In the genomic region with DNA sequence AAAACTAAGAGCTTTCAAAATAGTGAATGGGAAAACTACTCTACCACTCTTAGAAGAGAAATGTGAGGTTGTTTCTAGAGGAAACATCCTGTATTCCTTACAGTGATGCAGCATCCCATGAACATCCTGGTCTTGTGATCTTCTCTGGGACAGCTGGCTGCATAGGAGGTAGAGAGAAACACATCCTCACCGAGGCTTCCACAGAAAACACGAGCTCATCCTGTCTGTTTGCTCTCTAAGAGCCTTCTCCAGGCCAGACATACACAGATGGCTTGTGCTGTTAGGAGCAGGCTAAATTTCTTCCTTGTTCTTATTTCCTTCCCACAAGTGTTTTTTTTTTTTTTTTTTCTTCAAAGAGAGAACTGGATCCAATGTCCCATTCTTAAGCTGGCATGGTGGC, we compare ENCODE assay signal across 31 cellular contexts. TPM values are rescaled to one million over a fixed set of nuclear protein-coding genes. Genes with fewer than 3 reads are reported as not detected.
A peak's percentile ranks its signal among the peaks of the same experiment; 100 is the strongest.
DNase-seq lines count a peak whose midpoint lies in the region; ATAC-seq, FAIRE-seq and TF ChIP-seq lines count a peak whose summit lies in the region.
"Had no signal": no experiment of that assay in that cellular context is flagged by ENCODE, and none has a peak within 500 bp of the region (broad histone marks: within the 10 kb centered on the region; RNA-seq: fewer than 3 reads in every experiment).

No MANE protein-coding gene starts in this region.

- no peak for TF ChIP-seq POLR2A in IMR-90 (IDR thresholded peaks at IDR 0.05; ENCODE audit: low read depth, low read length)
- no peak for TF ChIP-seq POLR2A in H1 (IDR thresholded peaks at IDR 0.05; ENCODE audit: control extremely low read depth in 1 of 2, low read depth in 2 of 2, low read length in 2 of 2)
- no peak for TF ChIP-seq POLR2A in suprapubic skin (IDR thresholded peaks at IDR 0.05)

- H2AK5ac ChIP-seq in IMR-90 (ENCODE audit: low read depth, low read length): no peak overlapping the region
- H2AK5ac ChIP-seq in H1 (ENCODE audit: low read depth, low read length): no peak overlapping the region

- peak overlapping the region; percentile 50; the same call in 1 of the 3 replicates for H2BK15ac ChIP-seq in IMR-90 (ENCODE audit: low read depth, low read length)
- 0 out of 2 replicates have a peak overlapping the region, but pooled peaks have one; percentile 0 for H2BK15ac ChIP-seq in H1 (ENCODE audit: low read length)

- peak overlapping the region; percentile 75 for H2AFZ ChIP-seq in IMR-90 (replicated peaks; ENCODE audit: low read length, poor library complexity)
- no peak overlapping the region for H2AFZ ChIP-seq in H1 (ENCODE audit: low read length)
- H2AFZ ChIP-seq in MM.1S (ENCODE audit: low read length): no peak overlapping the region

- no peak overlapping the region for H3K4me3 Mint-ChIP-seq in nephron progenitor cell
- H3K4me3 Mint-ChIP-seq: activated T-helper 1 cell treated with anti-CD3 and anti-CD28 coated beads, Interleukin-12 subunit alpha, Interleukin-12 subunit beta, Interleukin-2, Interleukin-4 antibody, amounts not matched to agents 30 ng/mL and 10 ng/mL and 1 ng/mL, durations not matched to agents 14 hours and 24 hours and 36 hours; CD14-positive monocyte had no signal

- H3K4me1 ChIP-seq in IMR-90 (ENCODE audit: control insufficient read depth, insufficient read depth, low read length): peaks cover 15% of the 10 kb centered on the region
- H3K4me1 ChIP-seq in H1 (replicated peaks in 1 of 4; ENCODE audit: control insufficient read depth in 3 of 4, insufficient read depth in 4 of 4, low read length in 3 of 4): peaks cover 2 to 18% (median 13%) of the 10 kb centered on the region in 4 experiments; a peak in 6 of 7 replicates
- H3K4me1 ChIP-seq in MM.1S (ENCODE audit: low read length): no peaks in the 10 kb centered on the region
- H3K4me1 ChIP-seq in suprapubic skin: peaks cover 7% of the 10 kb centered on the region
- H3K4me1 ChIP-seq: breast epithelium, colonic mucosa, foreskin keratinocyte, Peyer's patch had no signal

- TF ChIP-seq RAD21 in IMR-90 (IDR thresholded peaks at IDR 0.05; ENCODE audit: low read length): no peak
- no peak for TF ChIP-seq RAD21 in H1 (IDR thresholded peaks at IDR 0.05 in 1 of 2, conservative IDR thresholded peaks at IDR 0.05 in 1 of 2; ENCODE audit: low read depth in 2 of 2, low read length in 2 of 2)

- no CpG with 5 or more reads among the region's 2 CpGs for WGBS in IMR-90 (ENCODE audit: extremely low coverage in 2 of 2, insufficient read length in 1 of 2), 2 experiments
- 92% methylated on average over 2 of the region's 2 CpGs; no CpG with 5 or more reads in 1 of the 2 experiments for WGBS in H1 (ENCODE audit: extremely low coverage in 1 of 2, insufficient coverage in 1 of 2, insufficient read length in 1 of 2, insufficient replicate concordance in 2 of 2, low coverage in 1 of 2, low lambda C conversion rate in 2 of 2, missing lambda C conversion rate in 1 of 2), 2 experiments
- WGBS in suprapubic skin: 62% methylated on average over 2 of the region's 2 CpGs

- peaks cover 3% of the 10 kb centered on the region; the same call in 1 of the 2 replicates for H3K9me1 ChIP-seq in IMR-90 (ENCODE audit: insufficient read depth, low read length)

- H4K91ac ChIP-seq in IMR-90 (ENCODE audit: insufficient read depth, low read depth, low read length) (no peak overlapping the region), H1 (replicated peaks; ENCODE audit: insufficient read length, low read length) (no peak overlapping the region)

- peak overlapping the region; percentile 31 for H2AK9ac ChIP-seq in IMR-90 (replicated peaks; ENCODE audit: low read depth, low read length, poor library complexity)

- H2BK12ac ChIP-seq in H1 (ENCODE audit: low read depth, low read length): no peak overlapping the region

- no peaks in the 10 kb centered on the region for H3F3A ChIP-seq in MM.1S (ENCODE audit: insufficient read depth, low read length)

- peak overlapping the region; percentile 24 for H3K27ac ChIP-seq in AG04450 (ENCODE audit: low read depth, low read length)
- H3K27ac ChIP-seq in IMR-90 (ENCODE audit: insufficient read depth, low read length): no peak overlapping the region
- no peak overlapping the region for H3K27ac ChIP-seq in H1 (ENCODE audit: low read depth, low read length)
- no peak overlapping the region for H3K27ac ChIP-seq in MM.1S (ENCODE audit: low read length)
- H3K27ac ChIP-seq in suprapubic skin: no peak overlapping the region
- H3K27ac ChIP-seq: colonic mucosa, foreskin keratinocyte, Peyer's patch, SJCRH30 had no signal

- ATAC-seq in IMR-90 (ENCODE audit: low read depth) (peak; percentile 31; the same call in 1 of the 2 replicates), GM18502 (IDR thresholded peaks at IDR 0.05; ENCODE audit: poor library complexity, unreplicated experiment) (no peak)
- ATAC-seq: activated CD4-positive, CD25-positive, alpha-beta regulatory T cell treated with anti-CD3 and anti-CD28 coated beads, Interleukin-2, amount 50 U/mL, for 24 hours; foreskin keratinocyte; K562; left colon had no signal

- H3K79me2 ChIP-seq in H1 (ENCODE audit: control insufficient read depth in 1 of 2, insufficient read depth in 2 of 2, low read length in 2 of 2) (no peaks in the 10 kb centered on the region), MM.1S (ENCODE audit: low read length) (no peaks in the 10 kb centered on the region)

- BruUV-seq in IMR-90 (replicated peaks; lab: Mats Ljungman, UMichigan): no TSS peak

- peak overlapping the region; percentile 89 for H3K27ac Mint-ChIP-seq in nephron progenitor cell
- H3K27ac Mint-ChIP-seq: activated T-helper 1 cell treated with anti-CD3 and anti-CD28 coated beads, Interleukin-12 subunit alpha, Interleukin-12 subunit beta, Interleukin-2, Interleukin-4 antibody, amounts not matched to agents 30 ng/mL and 10 ng/mL and 1 ng/mL, durations not matched to agents 14 hours and 24 hours and 36 hours; CD14-positive monocyte had no signal

- no peak for FAIRE-seq in H1 (lab: Jason Lieb, UNC)
- FAIRE-seq: GM12892, K562 had no signal

- intact Hi-C loops in IMR-90 (cut with micrococcal nuclease): no loop called here

- H3K56ac ChIP-seq in IMR-90 (ENCODE audit: extremely low read depth, insufficient read depth, low read length) (no peak overlapping the region), H1 (replicated peaks; ENCODE audit: insufficient read length, low read depth, low read length) (no peak overlapping the region)

- no peak for TF ChIP-seq EP300 in H1 (IDR thresholded peaks at IDR 0.05; ENCODE audit: borderline replicate concordance in 1 of 2, low read depth in 2 of 2, low read length in 2 of 2)
- TF ChIP-seq EP300 in suprapubic skin (IDR thresholded peaks at IDR 0.05): no peak

- no peaks in the 10 kb centered on the region for H3K9me3 ChIP-seq in AG04450 (ENCODE audit: control insufficient read depth, insufficient read depth, low read length)
- H3K9me3 ChIP-seq in IMR-90 (ENCODE audit: control insufficient read depth, insufficient read depth, low read length): no peaks in the 10 kb centered on the region
- no peaks in the 10 kb centered on the region for H3K9me3 ChIP-seq in H1 (ENCODE audit: insufficient read depth in 2 of 2, low read depth in 1 of 2, low read length in 1 of 2)
- H3K9me3 ChIP-seq in MM.1S (replicated peaks; ENCODE audit: insufficient read depth, low read length): no peaks in the 10 kb centered on the region
- no peaks in the 10 kb centered on the region for H3K9me3 ChIP-seq in suprapubic skin
- H3K9me3 ChIP-seq: breast epithelium, colonic mucosa, Peyer's patch, SJCRH30 had no signal

- no peaks in the 10 kb centered on the region for H3K9me2 ChIP-seq in MM.1S (replicated peaks; ENCODE audit: insufficient read depth, low read length)

- H3K27me3 Mint-ChIP-seq in nephron progenitor cell (ENCODE audit: low read depth, poor library complexity): peaks cover 2% of the 10 kb centered on the region

- H3K4me2 ChIP-seq in IMR-90 (ENCODE audit: low read depth, low read length) (no peak overlapping the region), H1 (ENCODE audit: insufficient read depth in 1 of 2, low read depth in 2 of 2, low read length in 2 of 2) (no peak overlapping the region), MM.1S (ENCODE audit: low read depth, low read length) (no peak overlapping the region)

- DNase-seq in AG04450 (ENCODE audit: low read depth, low spot score): no peak
- peak; percentile 67 for DNase-seq in IMR-90
- DNase-seq in H1 (ENCODE audit: low read depth in 1 of 2, low spot score in 2 of 2): no peak
- DNase-seq in nephron progenitor cell: no peak
- no peak for DNase-seq in MM.1S
- no peak for DNase-seq in suprapubic skin (ENCODE audit: low spot score in 2 of 2)
- DNase-seq: activated CD4-positive, alpha-beta T cell treated with anti-CD3 and anti-CD28 coated beads, Interleukin-2, amount 50 U/mL, for 48 hours; activated naive CD4-positive, alpha-beta T cell treated with anti-CD3 and anti-CD28 coated beads, Interleukin-2, amount 50 U/mL, for 16 hours; amygdala; colonic mucosa; effector CD8-positive, alpha-beta T cell; foreskin keratinocyte; hippocampal formation; left colon; NCI-H2107; NCI-H526; Peyer's patch; SJCRH30; stimulated activated CD4-positive, alpha-beta T cell treated with anti-CD3 and anti-CD28 coated beads, Interleukin-2, amount 100 ng/mL, for 48 hours; T-helper 1 cell had no signal

- no peak overlapping the region; the same call in 1 of the 2 replicates for H3K14ac ChIP-seq in IMR-90 (replicated peaks; ENCODE audit: low read depth, low read length)
- no peak overlapping the region for H3K14ac ChIP-seq in H1 (ENCODE audit: insufficient read length)

- no peak overlapping the region for H3K4me3 ChIP-seq in AG04450 (ENCODE audit: low read depth, low read length)
- H3K4me3 ChIP-seq in IMR-90 (ENCODE audit: insufficient read depth, low read depth, low read length): no peak overlapping the region
- H3K4me3 ChIP-seq in H1 (ENCODE audit: extremely low read depth in 1 of 4, insufficient read depth in 2 of 4, low read depth in 3 of 4, low read length in 4 of 4): no peak overlapping the region
- H3K4me3 ChIP-seq in MM.1S (ENCODE audit: low read length): no peak overlapping the region
- H3K4me3 ChIP-seq in suprapubic skin: no peak overlapping the region
- H3K4me3 ChIP-seq: breast epithelium, colonic mucosa, K562, Peyer's patch, SJCRH30 had no signal

- H3K79me1 ChIP-seq in IMR-90 (ENCODE audit: low read depth in 1 of 2, low read length in 2 of 2) (no peaks in the 10 kb centered on the region), H1 (ENCODE audit: low read depth, low read length) (no peaks in the 10 kb centered on the region)

- in situ Hi-C loops in IMR-90 (cut with MboI; ENCODE audit: low sequenced_read_pairs): no loop called here

- POLR2A ChIA-PET in AG04450 (lab: Yijun Ruan, JAX) (no interaction called here), IMR-90 (lab: Charles Lee; ENCODE audit: unreplicated experiment) (interaction anchor here (0.6 kb wide), 1 partner anchor 16 kb away, joined by 11 read pairs; no protein-coding TSS in a partner anchor), H1 (lab: Charles Lee; ENCODE audit: partially characterized antibody) (interaction anchor here (0.7 to 2.8 kb wide), 5 partner anchors 10 to 63 kb away, joined by 3 to 8 read pairs (median 3); no protein-coding TSS in a partner anchor)

- H3K18ac ChIP-seq in IMR-90 (ENCODE audit: low read depth, low read length) (no peak overlapping the region), H1 (ENCODE audit: extremely low read depth, low read length) (no peak overlapping the region)

- dilution Hi-C loops in IMR-90 (cut with HindIII; ENCODE audit: low sequenced_read_pairs, unreplicated experiment): no loop called here

- H4K5ac ChIP-seq in IMR-90 (ENCODE audit: low read depth, low read length) (no peak overlapping the region), H1 (ENCODE audit: insufficient read length, low read depth, low read length) (no peak overlapping the region)

- CTCF ChIA-PET in AG04450 (lab: Charles Lee) (interaction anchor here (0.6 to 1.3 kb wide), 3 partner anchors 159 to 215 kb away, joined by 3 to 7 read pairs (median 3); no protein-coding TSS in a partner anchor), IMR-90 (lab: Yijun Ruan, JAX) (interaction anchor here (0.5 to 1.1 kb wide), 3 partner anchors 12 to 141 kb away, joined by 3 to 4 read pairs (median 3); no protein-coding TSS in a partner anchor), H1 (lab: Charles Lee; ENCODE audit: partially characterized antibody) (interaction anchor here (0.6 to 2.0 kb wide), 11 partner anchors 8 to 176 kb away, joined by 3 to 13 read pairs (median 4); no protein-coding TSS in a partner anchor)

- H4K20me1 ChIP-seq in IMR-90 (ENCODE audit: insufficient read depth, low read length) (no peaks in the 10 kb centered on the region), H1 (replicated peaks in 1 of 2; ENCODE audit: control insufficient read depth in 1 of 2, insufficient read depth in 2 of 2, low read length in 2 of 2) (no peaks in the 10 kb centered on the region), MM.1S (ENCODE audit: insufficient read depth, low read length) (no peaks in the 10 kb centered on the region)

- H4K8ac ChIP-seq in IMR-90 (ENCODE audit: low read depth in 2 of 2, low read length in 2 of 2): peak overlapping the region in 1 of 2 experiments; percentile 47; a peak in 1 of 4 replicates
- no peak overlapping the region for H4K8ac ChIP-seq in H1 (ENCODE audit: extremely low read depth, insufficient read depth, low read length)

- H3K23ac ChIP-seq in IMR-90 (ENCODE audit: low read depth, low read length): no peak overlapping the region
- no peak overlapping the region for H3K23ac ChIP-seq in H1 (ENCODE audit: insufficient read length)

- no peaks in the 10 kb centered on the region; the same call in 1 of the 2 replicates for H3K23me2 ChIP-seq in H1 (ENCODE audit: low read depth, low read length)

- H3K4ac ChIP-seq in IMR-90 (ENCODE audit: low read depth, low read length) (no peak overlapping the region), H1 (replicated peaks; ENCODE audit: insufficient read length, low read depth, low read length) (no peak overlapping the region)

- no peaks in the 10 kb centered on the region for H3K27me3 ChIP-seq in AG04450 (ENCODE audit: control insufficient read depth, insufficient read depth, low read length)
- H3K27me3 ChIP-seq in IMR-90 (ENCODE audit: control insufficient read depth, insufficient read depth, low read length): no peaks in the 10 kb centered on the region
- no peaks in the 10 kb centered on the region for H3K27me3 ChIP-seq in H1 (replicated peaks in 1 of 4; ENCODE audit: control insufficient read depth in 3 of 4, extremely low read depth in 1 of 4, insufficient read depth in 3 of 4, low read length in 3 of 4)
- H3K27me3 ChIP-seq in MM.1S (replicated peaks; ENCODE audit: insufficient read depth, low read length): no peaks in the 10 kb centered on the region
- no peaks in the 10 kb centered on the region for H3K27me3 ChIP-seq in suprapubic skin
- H3K27me3 ChIP-seq: breast epithelium, colonic mucosa, SJCRH30 had no signal

- no peaks in the 10 kb centered on the region for H3K36me3 ChIP-seq in IMR-90 (ENCODE audit: control insufficient read depth, insufficient read depth, low read length)
- no peaks in the 10 kb centered on the region for H3K36me3 ChIP-seq in H1 (ENCODE audit: control insufficient read depth in 2 of 4, insufficient read depth in 4 of 4, low read length in 3 of 4)
- H3K36me3 ChIP-seq in MM.1S (replicated peaks; ENCODE audit: insufficient read depth, low read length): no peaks in the 10 kb centered on the region
- no peaks in the 10 kb centered on the region for H3K36me3 ChIP-seq in suprapubic skin
- H3K36me3 ChIP-seq: breast epithelium, colonic mucosa, Peyer's patch, SJCRH30 had no signal

- H2BK20ac ChIP-seq in IMR-90 (ENCODE audit: low read depth, low read length) (no peak overlapping the region), H1 (ENCODE audit: low read length) (no peak overlapping the region)

- TF ChIP-seq CTCF in AG04450 (IDR thresholded peaks at IDR 0.05; ENCODE audit: low read depth, low read length): no peak
- TF ChIP-seq CTCF in IMR-90 (conservative IDR thresholded peaks at IDR 0.05; ENCODE audit: low read depth, low read length): no peak
- TF ChIP-seq CTCF in H1 (IDR thresholded peaks at IDR 0.05; ENCODE audit: control extremely low read depth in 1 of 3, insufficient read depth in 1 of 3, low read depth in 1 of 3, low read length in 3 of 3): no peak
- no peak for TF ChIP-seq CTCF in nephron progenitor cell (IDR thresholded peaks at IDR 0.05)
- TF ChIP-seq CTCF in MM.1S (IDR thresholded peaks at IDR 0.05; ENCODE audit: low read length): no peak
- no peak for TF ChIP-seq CTCF in suprapubic skin (IDR thresholded peaks at IDR 0.05)

- H3K4me1 Mint-ChIP-seq in nephron progenitor cell: peaks cover 70% of the 10 kb centered on the region
- H3K4me1 Mint-ChIP-seq: CD14-positive monocyte had no signal

- no peaks in the 10 kb centered on the region for H3K36me3 Mint-ChIP-seq in nephron progenitor cell (ENCODE audit: low read depth)
- H3K36me3 Mint-ChIP-seq: CD14-positive monocyte had no signal

- no peak overlapping the region for H2BK5ac ChIP-seq in IMR-90 (ENCODE audit: low read depth, low read length, poor library complexity, severe bottlenecking)
- no peak overlapping the region for H2BK5ac ChIP-seq in H1 (ENCODE audit: low read depth, low read length)

- H3K9ac ChIP-seq in IMR-90 (ENCODE audit: low read depth, low read length) (no peak overlapping the region), H1 (replicated peaks in 1 of 4; ENCODE audit: extremely low read depth in 1 of 4, low read depth in 3 of 4, low read length in 3 of 4) (no peak overlapping the region), MM.1S (ENCODE audit: low read length) (no peak overlapping the region)

- H2BK120ac ChIP-seq in IMR-90 (ENCODE audit: low read depth, low read length) (no peak overlapping the region), H1 (replicated peaks; ENCODE audit: low read depth, low read length) (no peak overlapping the region)

- no peaks in the 10 kb centered on the region for H3K9me3 Mint-ChIP-seq in nephron progenitor cell
- H3K9me3 Mint-ChIP-seq: activated T-helper 1 cell treated with anti-CD3 and anti-CD28 coated beads, Interleukin-12 subunit alpha, Interleukin-12 subunit beta, Interleukin-2, Interleukin-4 antibody, amounts not matched to agents 30 ng/mL and 10 ng/mL and 1 ng/mL, durations not matched to agents 14 hours and 24 hours and 36 hours had no signal

RNA-seq across cellular contexts. Expression of a gene that starts 14.7 kb away (rescaled TPM):
- polyA plus RNA-seq in AG04450 (2011; rRNA removed) (40.6 and 42.9 TPM in 2 replicates), IMR-90 (2012; rRNA removed) (87.9 and 90.9 TPM in 2 replicates), H1 (2011; rRNA removed) (176 and 280 TPM in 2 replicates)
- polyA minus RNA-seq in AG04450 (2011; rRNA and poly(A)+ RNA removed): 58.1 and 58.4 TPM in 2 replicates
- total RNA-seq in IMR-90 (2012; rRNA removed) (62.4 and 81.1 TPM in 2 replicates), suprapubic skin (10 to 100 TPM; 13.5 to 31.3 (median 23.6) TPM)
- 34.4 and 91.8 TPM in 2 replicates for polyA plus RNA-seq in IMR-90 (2012; cell fraction: cytosol; rRNA removed)
- polyA plus RNA-seq in IMR-90 (2012; cell fraction: nucleus; rRNA removed; ENCODE audit: low replicate concordance): 21.3 and 47.0 TPM in 2 replicates
- total RNA-seq in H1 (2021; fragmentation: NEBNext Ultra II Directional; extraction: Animal tissue kit (Norgen Biotek cat#: 25700)): 246 TPM in 2 replicates
- 156 TPM for polyA plus RNA-seq in H1 (2011; cell fraction: cytosol; rRNA removed)
- polyA plus RNA-seq in H1 (2011; cell fraction: nucleus; rRNA removed): 238 TPM
- 145 to 162 TPM (median 157 TPM) in 4 replicates for polyA plus RNA-seq in H1 (2012, experiment 1 of 2)
- polyA plus RNA-seq in H1 (2012, experiment 2 of 2): 136 TPM
- polyA plus RNA-seq in H1 (2013, experiment 1 of 2): 295 TPM
- polyA plus RNA-seq in H1 (2013, experiment 2 of 2): 302 TPM
- 158 and 159 TPM in 2 replicates for polyA minus RNA-seq in H1 (2011; rRNA and poly(A)+ RNA removed)
- polyA minus RNA-seq in H1 (2011; cell fraction: cytosol; rRNA and poly(A)+ RNA removed): 315 TPM
- 207 TPM for polyA minus RNA-seq in H1 (2011; cell fraction: nucleus; rRNA and poly(A)+ RNA removed)

RNA-seq across cellular contexts. Expression of a gene that starts 54.1 kb away (rescaled TPM):
- polyA plus RNA-seq in AG04450 (2011; rRNA removed) (0.11 and 0.12 TPM in 2 replicates), IMR-90 (2012; rRNA removed) (0.04 and 0.09 TPM in 2 replicates), H1 (2011; rRNA removed) (0.02 TPM in 1 of 2 replicates, not detected in the other)
- not detected in 2 replicates for polyA minus RNA-seq in AG04450 (2011; rRNA and poly(A)+ RNA removed)
- total RNA-seq in IMR-90 (2012; rRNA removed) (under 0.01 TPM in 2 replicates), suprapubic skin (under 1 TPM in 1 of 4 donors, not detected in 3; 0.16 TPM)
- 0.04 and 0.05 TPM in 2 replicates for polyA plus RNA-seq in IMR-90 (2012; cell fraction: cytosol; rRNA removed)
- 0.61 and 1.0 TPM in 2 replicates for polyA plus RNA-seq in IMR-90 (2012; cell fraction: nucleus; rRNA removed; ENCODE audit: low replicate concordance)
- not detected in 2 replicates for total RNA-seq in H1 (2021; fragmentation: NEBNext Ultra II Directional; extraction: Animal tissue kit (Norgen Biotek cat#: 25700))
- polyA plus RNA-seq in H1 (2011; cell fraction: cytosol; rRNA removed): not detected
- not detected for polyA plus RNA-seq in H1 (2011; cell fraction: nucleus; rRNA removed)
- polyA plus RNA-seq in H1 (2012, experiment 1 of 2): not detected in 4 replicates
- polyA plus RNA-seq in H1 (2012, experiment 2 of 2): not detected
- not detected for polyA plus RNA-seq in H1 (2013, experiment 1 of 2)
- polyA plus RNA-seq in H1 (2013, experiment 2 of 2): not detected
- not detected in 2 replicates for polyA minus RNA-seq in H1 (2011; rRNA and poly(A)+ RNA removed)
- not detected for polyA minus RNA-seq in H1 (2011; cell fraction: cytosol; rRNA and poly(A)+ RNA removed)
- not detected for polyA minus RNA-seq in H1 (2011; cell fraction: nucleus; rRNA and poly(A)+ RNA removed)
- total RNA-seq: activated T-helper 1 cell treated with anti-CD3 and anti-CD28 coated beads, Interleukin-12 subunit alpha, Interleukin-12 subunit beta, Interleukin-2, Interleukin-4 antibody, amounts not matched to agents 30 ng/mL and 10 ng/mL and 1 ng/mL, durations not matched to agents 14 hours and 24 hours and 36 hours; breast epithelium; colonic mucosa; foreskin keratinocyte; K562; MCF 10A; renal cortical epithelial cell; ureter had no signal
- polyA plus RNA-seq: CD14-positive monocyte, esophagus, foreskin keratinocyte, K562 had no signal
